ENCODE assay signal across 30 cellular contexts in genomic region chr17:35907266-35907637, GRCh38. TPM values are rescaled to one million over a fixed set of nuclear protein-coding genes. Genes with fewer than 3 reads are reported as not detected.
"Had no signal": no experiment of that assay in that cellular context is flagged by ENCODE, and none has a peak within 500 bp of the region (broad histone marks: within the 10 kb centered on the region; RNA-seq: fewer than 3 reads in every experiment).

No MANE protein-coding gene starts in this region.

- H3K27ac ChIP-seq: colonic mucosa, epithelial cell of prostate, esophagus squamous epithelium, gastrocnemius medialis, heart right ventricle, left lung, lower lobe of right lung had no signal

- H3K4me3 ChIP-seq: colonic mucosa, esophagus squamous epithelium, gastrocnemius medialis, heart right ventricle, left lung, lower lobe of right lung, mucosa of descending colon had no signal

- H3K27me3 ChIP-seq: colonic mucosa, esophagus squamous epithelium, left lung had no signal

- H3K4me1 ChIP-seq: colonic mucosa, gastrocnemius medialis, heart right ventricle, left lung, lower lobe of right lung had no signal

- DNase-seq: colonic mucosa; cortex of kidney; effector CD8-positive, alpha-beta T cell; effector memory CD8-positive, alpha-beta T cell; endodermal cell; erythroblast; esophagus squamous epithelium; foreskin melanocyte; gastrocnemius medialis; glutamatergic neuron; head of caudate nucleus; heart right ventricle; hippocampal formation; left cardiac atrium; left lung; left ventricle myocardium superior; lower lobe of right lung; mesenchymal stem cell; mucosa of descending colon had no signal

- H3K36me3 ChIP-seq: colonic mucosa, esophagus squamous epithelium, gastrocnemius medialis, heart right ventricle, left lung, lower lobe of right lung had no signal

- H3K9me3 ChIP-seq: colonic mucosa, esophagus squamous epithelium, gastrocnemius medialis, heart right ventricle, left lung, lower lobe of right lung, mucosa of descending colon had no signal

RNA-seq across cellular contexts. Expression of gene RDM1, which starts 23.3 kb away (rescaled TPM):
- total RNA-seq: gastrocnemius medialis, kidney epithelial cell, left cardiac atrium, left ventricle myocardium superior, lower leg skin, lower lobe of right lung, lung microvascular endothelial cell, mesenteric fat pad, myocyte had no signal
- polyA plus RNA-seq: heart right ventricle had no signal

RNA-seq across cellular contexts. Expression of gene CCL5, which starts 27.1 kb away (rescaled TPM):
- total RNA-seq: endodermal cell, kidney epithelial cell, mesothelial cell of epicardium had no signal

RNA-seq across cellular contexts. Expression of gene LYZL6, which starts 36.3 kb away (rescaled TPM):
- total RNA-seq: colonic mucosa, dermis microvascular lymphatic vessel endothelial cell, endodermal cell, esophagus mucosa, esophagus squamous epithelium, gastrocnemius medialis, glomerular endothelial cell, heart right ventricle, kidney epithelial cell, left cardiac atrium, left lung, left ventricle myocardium superior, lower leg skin, lower lobe of right lung, lung microvascular endothelial cell, mesenteric fat pad, mesothelial cell of epicardium, mucosa of descending colon, myocyte had no signal
- polyA plus RNA-seq: heart right ventricle, keratinocyte had no signal

RNA-seq across cellular contexts. Expression of gene HEATR9, which starts 38.6 kb away (rescaled TPM):
- total RNA-seq: colonic mucosa, dermis microvascular lymphatic vessel endothelial cell, endodermal cell, esophagus mucosa, gastrocnemius medialis, glomerular endothelial cell, heart right ventricle, kidney epithelial cell, left cardiac atrium, left ventricle myocardium superior, lower leg skin, lung microvascular endothelial cell, mesenteric fat pad, mesothelial cell of epicardium, mucosa of descending colon, myocyte had no signal
- polyA plus RNA-seq: heart right ventricle, keratinocyte had no signal
